16 cellular contexts compared by ENCODE assay signal in the genomic region with DNA sequence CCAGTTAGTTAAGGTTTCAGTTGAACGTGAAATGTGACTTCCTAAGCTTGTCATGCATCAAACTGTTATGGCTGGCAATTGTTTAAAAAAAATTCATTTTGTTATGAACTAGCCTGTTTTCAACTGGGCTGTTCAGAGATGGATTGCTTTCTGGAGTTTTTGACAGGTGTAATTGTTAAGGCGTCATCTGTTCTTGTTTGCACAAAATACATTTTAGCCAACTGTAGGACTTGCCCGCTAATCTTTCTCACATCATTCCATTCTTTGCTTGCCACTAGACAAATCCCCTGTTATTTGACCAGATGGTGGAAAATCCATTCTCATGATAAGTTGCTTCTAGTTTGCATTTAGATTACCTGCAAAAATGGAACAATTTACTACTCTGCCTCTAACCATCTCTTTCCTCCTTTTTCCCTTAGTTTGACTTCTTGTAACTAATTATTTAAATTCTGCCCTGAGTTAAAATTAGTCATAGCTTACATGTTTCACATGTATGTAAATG.
DNase-seq lines count a peak whose midpoint lies in the region; FAIRE-seq and TF ChIP-seq lines count a peak whose summit lies in the region.
"Had no signal": no experiment of that assay in that cellular context is flagged by ENCODE, and none has a peak within 500 bp of the region (broad histone marks: within the 10 kb centered on the region; RNA-seq: fewer than 3 reads in every experiment).

No MANE protein-coding gene starts in this region.

- no peak for TF ChIP-seq POLR2A in erythroblast (IDR thresholded peaks at IDR 0.05; ENCODE audit: low read length)

- POLR2A ChIA-PET in HEK293 (lab: Yijun Ruan, JAX): no interaction called here

- no peaks in the 10 kb centered on the region for H3K36me3 ChIP-seq in HEK293 (ENCODE audit: control insufficient read depth in 2 of 2, insufficient read depth in 1 of 2, low read length in 2 of 2)
- H3K36me3 ChIP-seq: Peyer's patch had no signal

- FAIRE-seq in islet of Langerhans (lab: Jason Lieb, UNC): peak; percentile 95
- FAIRE-seq: small intestine had no signal

- H3K9me3 ChIP-seq in HEK293 (ENCODE audit: control insufficient read depth, insufficient read depth, low read depth, low read length): no peaks in the 10 kb centered on the region
- H3K9me3 ChIP-seq: Peyer's patch had no signal

- H3K27ac ChIP-seq in HEK293 (ENCODE audit: extremely low read depth, low read depth, low read length): no peak overlapping the region
- H3K27ac ChIP-seq: Peyer's patch had no signal

- no peak for TF ChIP-seq CTCF in HEK293 (tag by site-specific recombination; IDR thresholded peaks at IDR 0.05)

- CTCF ChIA-PET in HEK293 (lab: Yijun Ruan, JAX): no interaction called here

- H3K4me3 ChIP-seq in HEK293 (ENCODE audit: low read depth, low read length): no peak overlapping the region
- H3K4me3 ChIP-seq: Peyer's patch had no signal

- peak; percentile 59 for DNase-seq in NCI-H1694 (lab: John Stamatoyannopoulos, UW)
- peak; percentile 93 to 99 for DNase-seq in NCI-H524 (lab: John Stamatoyannopoulos, UW)
- no peak for DNase-seq in erythroblast (lab: John Stamatoyannopoulos, UW)
- DNase-seq in putamen (ENCODE audit: low spot score): no peak
- no peak for DNase-seq in GM19238 (ENCODE audit: insufficient read length, low spot score)
- DNase-seq: activated CD4-positive, alpha-beta T cell treated with anti-CD3 and anti-CD28 coated beads, Interleukin-2, amount 10 ng/mL, durations not matched to agents 24 days and 14 days; aorta; CD8-positive, alpha-beta memory T cell; mesenchymal stem cell; NCI-H2029; nucleus accumbens; Peyer's patch; small intestine; stimulated activated naive B cell treated with anti-CD40 and anti-IgM and Interleukin-4, amounts not matched to agents 10 μg/mL and 1 μg/mL and 100 μg/mL, for 72 hours had no signal

- no peaks in the 10 kb centered on the region for H3K4me1 ChIP-seq in HEK293 (ENCODE audit: control insufficient read depth, insufficient read depth, low read length)
- H3K4me1 ChIP-seq: Peyer's patch had no signal

TF ChIP-seq in HEK293, 187 proteins besides CTCF, POLR2A, EP300 and RAD21:
- TF ChIP-seq ZNF133 (tag by site-specific recombination; IDR thresholded peaks at IDR 0.05): no peak
- no peak for TF ChIP-seq ZNF837 (tag by site-specific recombination; IDR thresholded peaks at IDR 0.05)
- TF ChIP-seq ZNF473 (tag by site-specific recombination; IDR thresholded peaks at IDR 0.05): no peak
- no peak for TF ChIP-seq ZNF169 (tag by site-specific recombination; IDR thresholded peaks at IDR 0.05)
- TF ChIP-seq PRDM6 (tag by site-specific recombination; IDR thresholded peaks at IDR 0.05): peak; percentile 45
- TF ChIP-seq ZNF830 (tag by site-specific recombination; IDR thresholded peaks at IDR 0.05; ENCODE audit: low read depth): no peak
- TF ChIP-seq ZBTB26 (tag by site-specific recombination; optimal IDR thresholded peaks at IDR 0.05): no peak

Comparison
In these comparisons a context has a peak if more than half of its experiments do, and no peak if none do; other contexts are left out.
1. DNase-seq: peak in NCI-H1694 (single experiment) and NCI-H524 (2 of 2); none in erythroblast (0 of 2), putamen (single experiment) and GM19238 (single experiment).